17 cellular contexts compared by ENCODE assay signal in genomic region chr18:74381621-74382350, GRCh38.
DNase-seq lines count a peak whose midpoint lies in the region; ATAC-seq and TF ChIP-seq lines count a peak whose summit lies in the region.
"Had no signal": no experiment of that assay in that cellular context is flagged by ENCODE, and none has a peak within 500 bp of the region (broad histone marks: within the 10 kb centered on the region; RNA-seq: fewer than 3 reads in every experiment).

No MANE protein-coding gene starts in this region.

- H4K5ac ChIP-seq in mesendoderm (ENCODE audit: low read length), result no peak overlapping the region

- no peak overlapping the region for H3K23ac ChIP-seq in mesendoderm (ENCODE audit: low read length)

- no peak for TF ChIP-seq EP300 in esophagus muscularis mucosa (IDR thresholded peaks at IDR 0.05)

- H3K4me2 ChIP-seq in mesendoderm (ENCODE audit: low read length), result no peak overlapping the region
- H3K4me2 ChIP-seq: BLaER1 had no signal

- no peak overlapping the region for H3K27ac ChIP-seq in CD8-positive, alpha-beta T cell (ENCODE audit: low read depth, low read length)
- no peak overlapping the region for H3K27ac ChIP-seq in esophagus muscularis mucosa (replicated peaks in 1 of 4)
- H3K27ac ChIP-seq in mesendoderm (ENCODE audit: low read depth, low read length), result no peak overlapping the region
- H3K27ac ChIP-seq: BLaER1, GM23248, HL-60 had no signal

- no peaks in the 10 kb centered on the region for H3K27me3 ChIP-seq in CD8-positive, alpha-beta T cell (ENCODE audit: insufficient read depth, low read length)
- peaks cover 0 to 14% (median 0%) of the 10 kb centered on the region in 4 donors for H3K27me3 ChIP-seq in esophagus muscularis mucosa
- H3K27me3 ChIP-seq in mesendoderm (ENCODE audit: insufficient read depth, low read length, poor library complexity), result no peaks in the 10 kb centered on the region
- H3K27me3 ChIP-seq: BLaER1 had no signal

- H3K18ac ChIP-seq in mesendoderm (ENCODE audit: low read length), result no peak overlapping the region

- no peak overlapping the region for H2BK5ac ChIP-seq in mesendoderm (ENCODE audit: low read length)

- no peak overlapping the region for H3K56ac ChIP-seq in mesendoderm (ENCODE audit: low read length)

- peak; percentile 47 for DNase-seq in activated CD8-positive, alpha-beta memory T cell treated with anti-CD3 and anti-CD28 coated beads for 24 hours
- DNase-seq in activated CD8-positive, alpha-beta memory T cell treated with anti-CD3 and anti-CD28 coated beads, Interleukin-2, amount 50 U/mL, for 4 hours, result no peak
- peak in 1 of 7 experiments; percentile 42 for DNase-seq in CD8-positive, alpha-beta T cell
- DNase-seq in esophagus muscularis mucosa (ENCODE audit: extremely low spot score), result peak; percentile 57
- DNase-seq in osteocyte (ENCODE audit: extremely low spot score, unreplicated experiment), result peak; percentile 73
- DNase-seq in mesendoderm, result no peak
- no peak for DNase-seq in T-helper 2 cell
- DNase-seq: 8988T; CD4-positive, alpha-beta memory T cell; COR-L47; DMS 273 treated with DMSO at 0.1 percent for 48 hours; DMS53; GM23248 had no signal

- H3K27me3 Mint-ChIP-seq in CD8-positive, alpha-beta T cell (ENCODE audit: low read depth), result no peaks in the 10 kb centered on the region
- H3K27me3 Mint-ChIP-seq in osteocyte (ENCODE audit: unreplicated experiment), result no peaks in the 10 kb centered on the region
- H3K27me3 Mint-ChIP-seq: CD4-positive, alpha-beta memory T cell had no signal

- H3K4ac ChIP-seq in mesendoderm (ENCODE audit: low read depth, low read length), result no peak overlapping the region

- TF ChIP-seq CTCF in CD8-positive, alpha-beta T cell (IDR thresholded peaks at IDR 0.05), result no peak
- no peak for TF ChIP-seq CTCF in esophagus muscularis mucosa (IDR thresholded peaks at IDR 0.05)
- no peak for TF ChIP-seq CTCF in osteocyte (IDR thresholded peaks at IDR 0.05)

- no peaks in the 10 kb centered on the region for H3K9me3 ChIP-seq in CD8-positive, alpha-beta T cell (ENCODE audit: low read length)
- H3K9me3 ChIP-seq in esophagus muscularis mucosa, result no peaks in the 10 kb centered on the region
- H3K9me3 ChIP-seq: HAP-1 had no signal

- H3K4me1 Mint-ChIP-seq in CD8-positive, alpha-beta T cell (ENCODE audit: low read depth), result peaks cover 27% of the 10 kb centered on the region
- H3K4me1 Mint-ChIP-seq in osteocyte (ENCODE audit: unreplicated experiment), result no peaks in the 10 kb centered on the region

- H3K79me2 ChIP-seq in mesendoderm (ENCODE audit: control insufficient read depth, insufficient read depth, low read length), result no peaks in the 10 kb centered on the region

- no peak overlapping the region for H4K8ac ChIP-seq in mesendoderm (ENCODE audit: low read depth, low read length)

- H3K36me3 Mint-ChIP-seq in CD8-positive, alpha-beta T cell, result no peaks in the 10 kb centered on the region
- no peaks in the 10 kb centered on the region for H3K36me3 Mint-ChIP-seq in osteocyte (ENCODE audit: unreplicated experiment)
- H3K36me3 Mint-ChIP-seq: CD14-positive monocyte had no signal

- no peak overlapping the region for H2BK120ac ChIP-seq in mesendoderm (ENCODE audit: low read depth, low read length)

- no peak overlapping the region for H3K9ac ChIP-seq in mesendoderm (ENCODE audit: low read length)
- H3K9ac ChIP-seq: BLaER1, GM23248 had no signal

- H3K4me3 ChIP-seq in CD8-positive, alpha-beta T cell (ENCODE audit: low read depth, low read length), result no peak overlapping the region
- H3K4me3 ChIP-seq in esophagus muscularis mucosa (no peak overlapping the region), mesendoderm (ENCODE audit: low read length) (no peak overlapping the region)
- H3K4me3 ChIP-seq: BLaER1, GM23248, HAP-1 had no signal

- H3K4me1 ChIP-seq in CD8-positive, alpha-beta T cell (ENCODE audit: insufficient read depth, low read length), result peaks cover 22% of the 10 kb centered on the region
- H3K4me1 ChIP-seq in esophagus muscularis mucosa (no peaks in the 10 kb centered on the region), mesendoderm (ENCODE audit: control insufficient read depth, low read depth, low read length) (no peaks in the 10 kb centered on the region)

- H2BK15ac ChIP-seq in mesendoderm (replicated peaks; ENCODE audit: low read depth), result no peak overlapping the region

- intact Hi-C loops in CD8-positive, alpha-beta T cell (cut with DNase I, micrococcal nuclease), result no loop called here
- intact Hi-C loops in esophagus muscularis mucosa (cut with DNase I), result no loop called here

- no peak for ATAC-seq in CD8-positive, alpha-beta T cell

- no peak overlapping the region for H3K4me3 Mint-ChIP-seq in CD8-positive, alpha-beta T cell
- no peak overlapping the region for H3K4me3 Mint-ChIP-seq in osteocyte (ENCODE audit: unreplicated experiment)
- H3K4me3 Mint-ChIP-seq: CD14-positive monocyte; CD4-positive, alpha-beta memory T cell had no signal

- H3K79me1 ChIP-seq in mesendoderm (ENCODE audit: low read length), result no peaks in the 10 kb centered on the region

- POLR2A ChIA-PET in CD8-positive, alpha-beta T cell (lab: Charles Lee), result interaction anchor here (1.2 kb wide), 1 partner anchor 8 kb away, joined by 6 read pairs; no protein-coding TSS in a partner anchor

- no peaks in the 10 kb centered on the region for H3K36me3 ChIP-seq in CD8-positive, alpha-beta T cell (ENCODE audit: insufficient read depth, low read length)
- H3K36me3 ChIP-seq in esophagus muscularis mucosa (no peaks in the 10 kb centered on the region), mesendoderm (ENCODE audit: control insufficient read depth, insufficient read depth, low read length) (no peaks in the 10 kb centered on the region)
- H3K36me3 ChIP-seq: HAP-1 had no signal

- CTCF ChIA-PET in CD8-positive, alpha-beta T cell (lab: Charles Lee), result interaction anchor here (1.3 to 1.6 kb wide), 2 partner anchors 28 to 112 kb away, joined by 3 to 4 read pairs; no protein-coding TSS in a partner anchor

- no peak for TF ChIP-seq POLR2A in esophagus muscularis mucosa (IDR thresholded peaks at IDR 0.05; ENCODE audit: low read depth)

- WGBS in esophagus muscularis mucosa, result 93% methylated on average over 15 of the region's 20 CpGs
- no CpG with 5 or more reads among the region's 20 CpGs for WGBS in mesendoderm (ENCODE audit: extremely low coverage, insufficient coverage, low lambda C conversion rate)

- H3K9me3 Mint-ChIP-seq in CD8-positive, alpha-beta T cell, result peaks cover 3% of the 10 kb centered on the region
- H3K9me3 Mint-ChIP-seq in osteocyte (ENCODE audit: unreplicated experiment), result no peaks in the 10 kb centered on the region

- H2AK5ac ChIP-seq in mesendoderm (ENCODE audit: low read length), result no peak overlapping the region

- peak overlapping the region; percentile 55 for H3K27ac Mint-ChIP-seq in CD8-positive, alpha-beta T cell
- no peak overlapping the region for H3K27ac Mint-ChIP-seq in osteocyte (ENCODE audit: unreplicated experiment)
- H3K27ac Mint-ChIP-seq: CD14-positive monocyte had no signal

Comparison
In these comparisons a context has a peak if more than half of its experiments do, and no peak if none do; other contexts are left out.
1. DNase-seq: peak in activated CD8-positive, alpha-beta memory T cell treated with anti-CD3 and anti-CD28 coated beads for 24 hours (single experiment), esophagus muscularis mucosa (single experiment) and osteocyte (single experiment); none in activated CD8-positive, alpha-beta memory T cell treated with anti-CD3 and anti-CD28 coated beads, Interleukin-2, amount 50 U/mL, for 4 hours (single experiment), mesendoderm (single experiment) and T-helper 2 cell (0 of 5).